ENCODE assay signal across 17 cellular contexts in the genomic region with DNA sequence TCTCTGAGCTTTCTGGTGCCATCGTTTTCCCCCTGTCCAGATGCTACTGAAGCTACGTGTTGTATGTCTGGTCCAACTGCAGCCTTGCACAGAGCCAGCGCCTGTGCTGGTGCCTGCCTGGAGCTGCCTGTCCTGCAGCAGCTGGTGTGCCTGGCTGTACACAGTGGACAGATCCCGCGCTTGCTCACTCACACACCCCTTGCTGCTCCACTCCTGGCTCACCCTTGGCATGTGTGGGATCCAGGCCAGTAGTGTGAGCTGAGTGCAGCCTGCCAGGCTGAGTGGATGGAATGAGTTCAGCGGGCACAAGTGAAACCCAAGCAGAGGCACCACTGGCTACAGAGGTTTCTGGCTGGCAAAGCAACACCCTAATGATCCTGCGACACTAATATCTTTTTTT. TPM values are rescaled to one million over a fixed set of nuclear protein-coding genes. Genes with fewer than 3 reads are reported as not detected.
DNase-seq lines count a peak whose midpoint lies in the region; ATAC-seq, FAIRE-seq and TF ChIP-seq lines count a peak whose summit lies in the region.
"Had no signal": no experiment of that assay in that cellular context is flagged by ENCODE, and none has a peak within 500 bp of the region (broad histone marks: within the 10 kb centered on the region; RNA-seq: fewer than 3 reads in every experiment).

No MANE protein-coding gene starts in this region.

- H3K18ac ChIP-seq in IMR-90 (ENCODE audit: low read depth, low read length), result no peak overlapping the region

- H3K4ac ChIP-seq in IMR-90 (ENCODE audit: low read depth, low read length), result no peak overlapping the region

- H3K27ac ChIP-seq in IMR-90 (ENCODE audit: insufficient read depth, low read length), result no peak overlapping the region
- no peak overlapping the region for H3K27ac ChIP-seq in HepG2 (ENCODE audit: extremely low read length, insufficient read depth, low read length)
- H3K27ac ChIP-seq: BLaER1, esophagus muscularis mucosa, neural progenitor cell had no signal

- H3K79me2 ChIP-seq in HepG2 (ENCODE audit: insufficient read depth, low read length), result no peaks in the 10 kb centered on the region

- H4K20me1 ChIP-seq in IMR-90 (ENCODE audit: insufficient read depth, low read length), result peaks cover 3% of the 10 kb centered on the region; the same call in 1 of the 2 replicates
- H4K20me1 ChIP-seq in HepG2 (ENCODE audit: insufficient read depth, low read length), result no peaks in the 10 kb centered on the region
- H4K20me1 ChIP-seq: BLaER1 had no signal

- H3K27me3 ChIP-seq in IMR-90 (ENCODE audit: control insufficient read depth, insufficient read depth, low read length) (no peaks in the 10 kb centered on the region), HepG2 (ENCODE audit: control insufficient read depth in 1 of 2, insufficient read depth in 2 of 2, low read length in 2 of 2) (no peaks in the 10 kb centered on the region), skeletal muscle satellite cell (ENCODE audit: control insufficient read depth, insufficient read depth, low read length) (no peaks in the 10 kb centered on the region)
- H3K27me3 ChIP-seq: BLaER1, esophagus muscularis mucosa, neural progenitor cell had no signal

- no peak overlapping the region for H4K91ac ChIP-seq in IMR-90 (ENCODE audit: insufficient read depth, low read depth, low read length)

- no peak overlapping the region for H3K23ac ChIP-seq in IMR-90 (ENCODE audit: low read depth, low read length)

- H3K4me3 ChIP-seq in IMR-90 (ENCODE audit: insufficient read depth, low read depth, low read length) (no peak overlapping the region), HepG2 (replicated peaks in 1 of 3; ENCODE audit: insufficient read depth in 1 of 3, low read depth in 2 of 3, low read length in 3 of 3) (no peak overlapping the region), skeletal muscle satellite cell (ENCODE audit: low read length) (no peak overlapping the region)
- H3K4me3 ChIP-seq: BLaER1, esophagus muscularis mucosa, neural progenitor cell had no signal

- H2BK120ac ChIP-seq in IMR-90 (ENCODE audit: low read depth, low read length), result no peak overlapping the region

- H3K79me1 ChIP-seq in IMR-90 (ENCODE audit: low read depth in 1 of 2, low read length in 2 of 2), result peaks cover 23 to 47% of the 10 kb centered on the region in 2 experiments

- DNase-seq in IMR-90 (no peak), cerebellum (ENCODE audit: low spot score) (peak; percentile 24), HepG2 (ENCODE audit: low spot score) (no peak), CD1c-positive myeloid dendritic cell (ENCODE audit: extremely low spot score) (no peak), NCI-H2196 (lab: John Stamatoyannopoulos, UW; ENCODE audit: unreplicated experiment) (no peak), NCI-H1105 treated with DMSO at 0.1 percent for 48 hours (lab: John Stamatoyannopoulos, UW) (no peak)
- DNase-seq in activated naive CD4-positive, alpha-beta T cell treated with anti-CD3 and anti-CD28 coated beads, Interleukin-2, amount 50 U/mL, for 16 hours, result no peak
- DNase-seq: activated CD4-positive, alpha-beta memory T cell treated with anti-CD3 and anti-CD28 coated beads, Interleukin-2, amount 10 ng/mL, durations not matched to agents 7 days and 5 days; GOT3; immature natural killer cell; NCI-H226; T-helper 9 cell had no signal

- BruUV-seq in IMR-90 (replicated peaks; lab: Mats Ljungman, UMichigan) (no TSS peak), HepG2 (replicated peaks; lab: Mats Ljungman, UMichigan) (no TSS peak)

- H3K56ac ChIP-seq in IMR-90 (ENCODE audit: extremely low read depth, insufficient read depth, low read length), result no peak overlapping the region

- in situ Hi-C loops in IMR-90 (cut with MboI; ENCODE audit: low sequenced_read_pairs), result no loop called here
- in situ Hi-C loops in HepG2 (cut with HindIII; ENCODE audit: extremely low pct_ligation_motif_present, low pct_unique_long_range_greater_than_20kb), result no loop called here

- TF ChIP-seq POLR2A in IMR-90 (IDR thresholded peaks at IDR 0.05; ENCODE audit: low read depth, low read length) (no peak), HepG2 (IDR thresholded peaks at IDR 0.05; ENCODE audit: insufficient read depth in 1 of 2, low read depth in 2 of 2, low read length in 2 of 2) (no peak)

- no peak overlapping the region for H2AK9ac ChIP-seq in IMR-90 (replicated peaks; ENCODE audit: low read depth, low read length, poor library complexity)

- no peak for TF ChIP-seq EP300 in HepG2 (IDR thresholded peaks at IDR 0.05; ENCODE audit: low read depth in 2 of 2, low read length in 2 of 2)
- no peak for TF ChIP-seq EP300 in HepG2 (CRISPR knock-in tag; IDR thresholded peaks at IDR 0.05; ENCODE audit: borderline replicate concordance)

- H3K9me3 ChIP-seq in IMR-90 (ENCODE audit: control insufficient read depth, insufficient read depth, low read length), result peaks cover 9% of the 10 kb centered on the region
- H3K9me3 ChIP-seq in HepG2 (ENCODE audit: low read length), result peaks cover 15% of the 10 kb centered on the region
- H3K9me3 ChIP-seq in skeletal muscle satellite cell (replicated peaks; ENCODE audit: low read length), result no peaks in the 10 kb centered on the region
- H3K9me3 ChIP-seq: esophagus muscularis mucosa had no signal

- H3K4me1 ChIP-seq in IMR-90 (ENCODE audit: control insufficient read depth, insufficient read depth, low read length), result peaks cover 2% of the 10 kb centered on the region; the same call in 1 of the 2 replicates
- no peaks in the 10 kb centered on the region for H3K4me1 ChIP-seq in HepG2 (ENCODE audit: insufficient read depth, low read length)
- H3K4me1 ChIP-seq in skeletal muscle satellite cell (ENCODE audit: control insufficient read depth, insufficient read depth, low read length), result peaks cover 18% of the 10 kb centered on the region
- H3K4me1 ChIP-seq: BLaER1, neural progenitor cell had no signal

- H2BK15ac ChIP-seq in IMR-90 (ENCODE audit: low read depth, low read length), result no peak overlapping the region

- no peak overlapping the region for H4K5ac ChIP-seq in IMR-90 (ENCODE audit: low read depth, low read length)

- POLR2A ChIA-PET in IMR-90 (lab: Charles Lee; ENCODE audit: unreplicated experiment) (no interaction called here), HepG2 (lab: Yijun Ruan, JAX) (no interaction called here)

- WGBS in IMR-90 (ENCODE audit: extremely low coverage in 2 of 2, insufficient read length in 1 of 2), 2 experiments, result 84% methylated on average over 2 of the region's 7 CpGs; no CpG with 5 or more reads in 1 of the 2 experiments
- 90% methylated on average over 6 of the region's 7 CpGs for WGBS in HepG2 (ENCODE audit: low lambda C conversion rate)

- TF ChIP-seq CTCF in IMR-90 (conservative IDR thresholded peaks at IDR 0.05; ENCODE audit: low read depth, low read length) (no peak), HepG2 (CRISPR knock-in tag; IDR thresholded peaks at IDR 0.05) (no peak)

- intact Hi-C loops in IMR-90 (cut with micrococcal nuclease) (no loop called here), HepG2 (cut with micrococcal nuclease; ENCODE audit: unreplicated experiment) (no loop called here)

- H3K14ac ChIP-seq in IMR-90 (replicated peaks; ENCODE audit: low read depth, low read length), result no peak overlapping the region

- ATAC-seq in IMR-90 (ENCODE audit: low read depth) (peak; percentile 29), HepG2 (0 out of 3 replicates have a peak, but pooled peaks have one; percentile 29)
- ATAC-seq: Panc1 had no signal

- no peak for FAIRE-seq in HepG2 (lab: Jason Lieb, UNC)

- H3K36me3 ChIP-seq in IMR-90 (ENCODE audit: control insufficient read depth, insufficient read depth, low read length) (peaks cover 12% of the 10 kb centered on the region), HepG2 (replicated peaks in 1 of 2; ENCODE audit: control insufficient read depth in 1 of 2, insufficient read depth in 2 of 2, low read length in 2 of 2) (no peaks in the 10 kb centered on the region; a peak in 1 of 5 replicates), skeletal muscle satellite cell (ENCODE audit: insufficient read depth, low read length) (peaks cover 5% of the 10 kb centered on the region)
- H3K36me3 ChIP-seq: neural progenitor cell had no signal

- H3K4me2 ChIP-seq in IMR-90 (ENCODE audit: low read depth, low read length), result no peak overlapping the region
- H3K4me2 ChIP-seq in HepG2 (ENCODE audit: low read depth, low read length), result no peak overlapping the region
- peak overlapping the region; percentile 43 for H3K4me2 ChIP-seq in skeletal muscle satellite cell (ENCODE audit: low read length)
- H3K4me2 ChIP-seq: BLaER1, neural progenitor cell had no signal

- dilution Hi-C loops in IMR-90 (cut with HindIII; ENCODE audit: low sequenced_read_pairs, unreplicated experiment), result no loop called here

- H2BK5ac ChIP-seq in IMR-90 (ENCODE audit: low read depth, low read length, poor library complexity, severe bottlenecking), result no peak overlapping the region

- no peak overlapping the region for H2AK5ac ChIP-seq in IMR-90 (ENCODE audit: low read depth, low read length)

- TF ChIP-seq RAD21 in IMR-90 (IDR thresholded peaks at IDR 0.05; ENCODE audit: low read length), result no peak
- TF ChIP-seq RAD21 in HepG2 (CRISPR knock-in tag; IDR thresholded peaks at IDR 0.05), result no peak

- no peak overlapping the region for H4K8ac ChIP-seq in IMR-90 (ENCODE audit: low read depth in 2 of 2, low read length in 2 of 2)

- peaks cover 11% of the 10 kb centered on the region; the same call in 1 of the 2 replicates for H3K9me1 ChIP-seq in IMR-90 (ENCODE audit: insufficient read depth, low read length)

- H3K9ac ChIP-seq in IMR-90 (ENCODE audit: low read depth, low read length), result no peak overlapping the region
- H3K9ac ChIP-seq in HepG2 (ENCODE audit: insufficient read depth, low read depth, low read length), result no peak overlapping the region
- no peak overlapping the region for H3K9ac ChIP-seq in skeletal muscle satellite cell (ENCODE audit: low read depth, low read length)
- H3K9ac ChIP-seq: BLaER1, neural progenitor cell had no signal

- CTCF ChIA-PET in IMR-90 (lab: Yijun Ruan, JAX), result no interaction called here
- CTCF ChIA-PET in HepG2 (lab: Yijun Ruan, JAX; ENCODE audit: low intra/inter-chr PET ratio, low total read pairs), result no interaction called here

- H2BK20ac ChIP-seq in IMR-90 (ENCODE audit: low read depth, low read length), result no peak overlapping the region

- no peak overlapping the region for H2AFZ ChIP-seq in IMR-90 (replicated peaks; ENCODE audit: low read length, poor library complexity)
- no peak overlapping the region for H2AFZ ChIP-seq in HepG2 (ENCODE audit: low read length)
- H2AFZ ChIP-seq: neural progenitor cell had no signal

RNA-seq across cellular contexts. Expression of gene FER, which starts 40.4 kb away (rescaled TPM):
- total RNA-seq in IMR-90 (2012; rRNA removed) (32.4 and 39.2 TPM in 2 replicates), cerebellum (63.8 TPM), HepG2 (2016; rRNA removed; fragmentation: Illumina TruSeq; extraction: Trizol) (29.0 and 50.4 TPM in 2 replicates)
- polyA plus RNA-seq in IMR-90 (2012; rRNA removed) (2.6 and 3.5 TPM in 2 replicates), HepG2 (2011; rRNA removed) (6.0 and 7.9 TPM in 2 replicates)
- 0.36 and 1.5 TPM in 2 replicates for polyA plus RNA-seq in IMR-90 (2012; cell fraction: cytosol; rRNA removed)
- polyA plus RNA-seq in IMR-90 (2012; cell fraction: nucleus; rRNA removed; ENCODE audit: low replicate concordance), result 0.65 and 7.8 TPM in 2 replicates
- total RNA-seq in HepG2 (2016; cell fraction: cytosol; rRNA removed; fragmentation: Illumina TruSeq; extraction: Trizol; ENCODE audit: low read depth), result 7.0 and 7.7 TPM in 2 replicates
- 28.5 and 55.0 TPM in 2 replicates for total RNA-seq in HepG2 (2016; cell fraction: insoluble cytoplasmic fraction; rRNA removed; fragmentation: Illumina TruSeq; extraction: Trizol)
- total RNA-seq in HepG2 (2016; cell fraction: membrane; rRNA removed; fragmentation: Illumina TruSeq; extraction: Trizol), result 7.8 and 7.9 TPM in 2 replicates
- 57.2 and 62.0 TPM in 2 replicates for total RNA-seq in HepG2 (2016; cell fraction: nucleus; rRNA removed; fragmentation: Illumina TruSeq; extraction: Trizol)
- polyA plus RNA-seq in HepG2 (2011; cell fraction: cytosol; rRNA removed), result 2.8 and 4.9 TPM in 2 replicates
- polyA plus RNA-seq in HepG2 (2011; cell fraction: nucleus; rRNA removed), result 5.2 and 6.2 TPM in 2 replicates
- 6.6 and 12.7 TPM in 2 replicates for polyA plus RNA-seq in HepG2 (2012)
- 1.4 and 2.0 TPM in 2 replicates for polyA plus RNA-seq in HepG2 (2016; cell fraction: cytosol; fragmentation: Illumina TruSeq; extraction: Trizol; ENCODE audit: low read depth)
- polyA plus RNA-seq in HepG2 (2016; cell fraction: insoluble cytoplasmic fraction; fragmentation: Illumina TruSeq; extraction: Trizol; ENCODE audit: low read depth), result 13.4 and 16.6 TPM in 2 replicates
- 1.3 and 1.7 TPM in 2 replicates for polyA plus RNA-seq in HepG2 (2016; cell fraction: membrane; fragmentation: Illumina TruSeq; extraction: Trizol; ENCODE audit: low read depth)
- 9.0 and 9.1 TPM in 2 replicates for polyA plus RNA-seq in HepG2 (2016; cell fraction: nucleus; fragmentation: Illumina TruSeq; extraction: Trizol; ENCODE audit: insufficient read depth, low read depth)
- polyA minus RNA-seq in HepG2 (2011; rRNA and poly(A)+ RNA removed; ENCODE audit: low replicate concordance), result 12.5 and 21.6 TPM in 2 replicates
- 23.5 and 30.5 TPM in 2 replicates for polyA minus RNA-seq in HepG2 (2011; cell fraction: cytosol; rRNA and poly(A)+ RNA removed)
- polyA minus RNA-seq in HepG2 (2011; cell fraction: nucleus; rRNA and poly(A)+ RNA removed), result 105 and 120 TPM in 2 replicates
- 20.3 and 20.8 TPM in 2 replicates for total RNA-seq in skeletal muscle satellite cell (2012; rRNA removed)
